In genomic region chr13:30371649-30372265, GRCh38 we compare ENCODE assay signal across 9 cellular contexts. TPM values are rescaled to one million over a fixed set of nuclear protein-coding genes. Genes with fewer than 3 reads are reported as not detected.
DNase-seq lines count a peak whose midpoint lies in the region; ATAC-seq and TF ChIP-seq lines count a peak whose summit lies in the region.
"Had no signal": no experiment of that assay in that cellular context is flagged by ENCODE, and none has a peak within 500 bp of the region (broad histone marks: within the 10 kb centered on the region; RNA-seq: fewer than 3 reads in every experiment).

No MANE protein-coding gene starts in this region.

- no peak overlapping the region for H3K27ac Mint-ChIP-seq in Caco-2 (ENCODE audit: unreplicated experiment)
- peak overlapping the region; percentile 83 for H3K27ac Mint-ChIP-seq in activated naive CD8-positive, alpha-beta T cell treated with anti-CD3 and anti-CD28 coated beads, Interleukin-2, amount 50 U/mL, for 24 hours
- H3K27ac Mint-ChIP-seq in natural killer cell treated with Interleukin-12 subunit alpha and Interleukin-12 subunit beta and Interleukin-15 and Interleukin-18, amount 100 ng/mL, for 72 hours = peak overlapping the region; percentile 32 to 80

- no peaks in the 10 kb centered on the region for H3K9me3 ChIP-seq in Caco-2

- H3K9me3 Mint-ChIP-seq in Caco-2 (ENCODE audit: unreplicated experiment) = no peaks in the 10 kb centered on the region
- H3K9me3 Mint-ChIP-seq in activated naive CD8-positive, alpha-beta T cell treated with anti-CD3 and anti-CD28 coated beads, Interleukin-2, amount 50 U/mL, for 24 hours = no peaks in the 10 kb centered on the region
- no peaks in the 10 kb centered on the region for H3K9me3 Mint-ChIP-seq in natural killer cell treated with Interleukin-12 subunit alpha and Interleukin-12 subunit beta and Interleukin-15 and Interleukin-18, amount 100 ng/mL, for 72 hours

- H3K27me3 ChIP-seq in Caco-2 (replicated peaks; ENCODE audit: control insufficient read depth, insufficient read depth, low read length) = no peaks in the 10 kb centered on the region

- no TSS peak for BruUV-seq in Caco-2 (replicated peaks; lab: Mats Ljungman, UMichigan)

- intact Hi-C loops in Caco-2 (cut with micrococcal nuclease; ENCODE audit: unreplicated experiment) = no loop called here

- H3K36me3 ChIP-seq in Caco-2 (ENCODE audit: control insufficient read depth, insufficient read depth, low read length) = no peaks in the 10 kb centered on the region

- POLR2A ChIA-PET in Caco-2 (lab: Charles Lee) = no interaction called here

- H3K27me3 Mint-ChIP-seq in Caco-2 (ENCODE audit: insufficient read depth, unreplicated experiment) = no peaks in the 10 kb centered on the region
- H3K27me3 Mint-ChIP-seq in activated naive CD8-positive, alpha-beta T cell treated with anti-CD3 and anti-CD28 coated beads, Interleukin-2, amount 50 U/mL, for 24 hours = no peaks in the 10 kb centered on the region
- no peaks in the 10 kb centered on the region for H3K27me3 Mint-ChIP-seq in natural killer cell treated with Interleukin-12 subunit alpha and Interleukin-12 subunit beta and Interleukin-15 and Interleukin-18, amount 100 ng/mL, for 72 hours

- H3K4me1 ChIP-seq in Caco-2 = peaks cover 5% of the 10 kb centered on the region; the same call in 1 of the 2 replicates
- H3K4me1 ChIP-seq: parathyroid adenoma had no signal

- DNase-seq in Caco-2 (peak in 1 of 2 experiments; percentile 8), medulla oblongata (ENCODE audit: extremely low spot score) (no peak), C1 segment of cervical spinal cord (lab: John Stamatoyannopoulos, UW) (no peak)
- DNase-seq in activated naive CD8-positive, alpha-beta T cell treated with anti-CD3 and anti-CD28 coated beads, Interleukin-2, amount 50 U/mL, for 24 hours = peak; percentile 64
- no peak for DNase-seq in natural killer cell treated with Interleukin-12 subunit alpha and Interleukin-12 subunit beta and Interleukin-15 and Interleukin-18, amount 100 ng/mL, for 72 hours (ENCODE audit: low spot score)

- TF ChIP-seq CTCF in Caco-2 (IDR thresholded peaks at IDR 0.05; ENCODE audit: insufficient read depth in 1 of 2, low read depth in 1 of 2, low read length in 1 of 2, severe bottlenecking in 1 of 2, unreplicated experiment in 1 of 2) = no peak

- CTCF ChIA-PET in Caco-2 (lab: Charles Lee) = interaction anchor here (1.0 kb wide), 1 partner anchor 9 kb away, joined by 4 read pairs; no protein-coding TSS in a partner anchor

- no peaks in the 10 kb centered on the region for H3K36me3 Mint-ChIP-seq in Caco-2 (ENCODE audit: insufficient read depth, unreplicated experiment)
- peaks cover 2% of the 10 kb centered on the region for H3K36me3 Mint-ChIP-seq in activated naive CD8-positive, alpha-beta T cell treated with anti-CD3 and anti-CD28 coated beads, Interleukin-2, amount 50 U/mL, for 24 hours (ENCODE audit: low read depth)
- no peaks in the 10 kb centered on the region for H3K36me3 Mint-ChIP-seq in natural killer cell treated with Interleukin-12 subunit alpha and Interleukin-12 subunit beta and Interleukin-15 and Interleukin-18, amount 100 ng/mL, for 72 hours

- H3K4me3 ChIP-seq in Caco-2 (ENCODE audit: low read depth, low read length) = no peak overlapping the region

- peak; percentile 60 for ATAC-seq in GM19455 (IDR thresholded peaks at IDR 0.05; ENCODE audit: unreplicated experiment)
- ATAC-seq in HG03469 (IDR thresholded peaks at IDR 0.05; ENCODE audit: unreplicated experiment) = peak; percentile 59
- peak; percentile 71 for ATAC-seq in SK-N-SH treated with all-trans-retinoic acid at 6 μM for 48 hours
- ATAC-seq in activated naive CD8-positive, alpha-beta T cell treated with anti-CD3 and anti-CD28 coated beads, Interleukin-2, amount 50 U/mL, for 24 hours = peak; percentile 74
- ATAC-seq in natural killer cell treated with Interleukin-12 subunit alpha and Interleukin-12 subunit beta and Interleukin-15 and Interleukin-18, amount 100 ng/mL, for 72 hours = peak in 1 of 2 donors; percentile 65

- H3K4me3 Mint-ChIP-seq in Caco-2 (ENCODE audit: unreplicated experiment) = peak overlapping the region; percentile 2
- H3K4me3 Mint-ChIP-seq in activated naive CD8-positive, alpha-beta T cell treated with anti-CD3 and anti-CD28 coated beads, Interleukin-2, amount 50 U/mL, for 24 hours = peak overlapping the region; percentile 48
- H3K4me3 Mint-ChIP-seq in natural killer cell treated with Interleukin-12 subunit alpha and Interleukin-12 subunit beta and Interleukin-15 and Interleukin-18, amount 100 ng/mL, for 72 hours = peak overlapping the region; percentile 76

- H3K4me1 Mint-ChIP-seq in Caco-2 (ENCODE audit: low read depth, unreplicated experiment) = no peaks in the 10 kb centered on the region
- peaks cover 78% of the 10 kb centered on the region for H3K4me1 Mint-ChIP-seq in activated naive CD8-positive, alpha-beta T cell treated with anti-CD3 and anti-CD28 coated beads, Interleukin-2, amount 50 U/mL, for 24 hours
- peaks cover 59 to 67% of the 10 kb centered on the region in 2 donors for H3K4me1 Mint-ChIP-seq in natural killer cell treated with Interleukin-12 subunit alpha and Interleukin-12 subunit beta and Interleukin-15 and Interleukin-18, amount 100 ng/mL, for 72 hours (ENCODE audit: low read depth in 2 of 2)

TF ChIP-seq in SK-N-SH treated with all-trans-retinoic acid at 6 μM for 48 hours, 23 proteins besides CTCF, POLR2A, EP300 and RAD21:
- no peak for TF ChIP-seq ZFP3 (CRISPR knock-in tag; IDR thresholded peaks at IDR 0.05)
- no peak for TF ChIP-seq ZNF565 (CRISPR knock-in tag; conservative IDR thresholded peaks at IDR 0.05; ENCODE audit: low read depth)
- no peak for TF ChIP-seq ZNF8 (CRISPR knock-in tag; IDR thresholded peaks at IDR 0.05)
- TF ChIP-seq ZFP30 (CRISPR knock-in tag; IDR thresholded peaks at IDR 0.05) = no peak
- no peak for TF ChIP-seq ZNF70 (CRISPR knock-in tag; IDR thresholded peaks at IDR 0.05)
- TF ChIP-seq TOX (CRISPR knock-in tag; IDR thresholded peaks at IDR 0.05; ENCODE audit: borderline replicate concordance) = no peak
- no peak for TF ChIP-seq ISL1 (CRISPR knock-in tag; IDR thresholded peaks at IDR 0.05)
- TF ChIP-seq TCF4 (CRISPR knock-in tag; IDR thresholded peaks at IDR 0.05; ENCODE audit: borderline replicate concordance) = no peak
- TF ChIP-seq, protein P1, sequence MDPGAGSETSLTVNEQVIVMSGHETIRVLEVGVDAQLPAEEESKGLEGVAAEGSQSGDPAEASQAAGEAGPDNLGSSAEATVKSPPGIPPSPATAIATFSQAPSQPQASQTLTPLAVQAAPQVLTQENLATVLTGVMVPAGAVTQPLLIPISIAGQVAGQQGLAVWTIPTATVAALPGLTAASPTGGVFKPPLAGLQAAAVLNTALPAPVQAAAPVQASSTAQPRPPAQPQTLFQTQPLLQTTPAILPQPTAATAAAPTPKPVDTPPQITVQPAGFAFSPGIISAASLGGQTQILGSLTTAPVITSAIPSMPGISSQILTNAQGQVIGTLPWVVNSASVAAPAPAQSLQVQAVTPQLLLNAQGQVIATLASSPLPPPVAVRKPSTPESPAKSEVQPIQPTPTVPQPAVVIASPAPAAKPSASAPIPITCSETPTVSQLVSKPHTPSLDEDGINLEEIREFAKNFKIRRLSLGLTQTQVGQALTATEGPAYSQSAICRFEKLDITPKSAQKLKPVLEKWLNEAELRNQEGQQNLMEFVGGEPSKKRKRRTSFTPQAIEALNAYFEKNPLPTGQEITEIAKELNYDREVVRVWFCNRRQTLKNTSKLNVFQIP (CRISPR knock-in tag; IDR thresholded peaks at IDR 0.05; ENCODE audit: borderline replicate concordance, low read depth) = no peak
- no peak for TF ChIP-seq ZC3H10 (CRISPR knock-in tag; IDR thresholded peaks at IDR 0.05)
- no peak for TF ChIP-seq SNAI2 (CRISPR knock-in tag; IDR thresholded peaks at IDR 0.05)

RNA-seq across cellular contexts. Expression of gene UBE2L5, which starts 50.5 kb away (rescaled TPM):
- total RNA-seq in Caco-2 (2022) = not detected in 2 replicates
- not detected for total RNA-seq in natural killer cell treated with Interleukin-12 subunit alpha and Interleukin-12 subunit beta and Interleukin-15 and Interleukin-18, amount 100 ng/mL, for 72 hours

Comparison
In these comparisons a context has a peak if more than half of its experiments do, and no peak if none do; other contexts are left out.
1. H3K4me3 Mint-ChIP-seq: peak in every context shown above with its lines; median percentile 76 in natural killer cell treated with Interleukin-12 subunit alpha and Interleukin-12 subunit beta and Interleukin-15 and Interleukin-18, amount 100 ng/mL, for 72 hours; 48 in activated naive CD8-positive, alpha-beta T cell treated with anti-CD3 and anti-CD28 coated beads, Interleukin-2, amount 50 U/mL, for 24 hours; 2 in Caco-2.